Comparison of ENCODE assay signal across 4 cellular contexts in the genomic region with DNA sequence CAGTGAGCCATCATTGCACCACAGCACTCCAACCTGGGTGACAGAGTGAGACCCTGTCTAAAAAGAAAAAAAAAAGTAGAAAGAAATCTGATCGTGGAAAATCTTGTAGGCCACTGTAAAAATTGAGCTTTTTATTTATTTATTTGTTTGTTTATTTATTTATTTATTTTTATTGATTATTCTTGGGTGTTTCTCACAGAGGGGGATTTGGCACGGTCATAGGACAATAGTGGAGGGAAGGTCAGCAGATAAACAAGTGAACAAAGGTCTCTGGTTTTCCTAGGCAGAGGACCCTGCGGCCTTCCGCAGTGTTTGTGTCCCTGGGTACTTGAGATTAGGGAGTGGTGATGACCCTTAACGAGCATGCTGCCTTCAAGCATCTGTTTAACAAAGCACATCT. TPM values are rescaled to one million over a fixed set of nuclear protein-coding genes. Genes with fewer than 3 reads are reported as not detected.
A peak's percentile ranks its signal among the peaks of the same experiment; 100 is the strongest.
DNase-seq lines count a peak whose midpoint lies in the region; ATAC-seq, FAIRE-seq and TF ChIP-seq lines count a peak whose summit lies in the region.
"Not testable (repeated sequence)": the region's sequence is repeated elsewhere in the genome, so short reads cannot be mapped to it uniquely, and the experiment has no call there.

No MANE protein-coding gene starts in this region.

- not testable (repeated sequence) for H3K27ac ChIP-seq in A549; HEK293 (ENCODE audit: extremely low read depth, low read depth, low read length); HepG2 (ENCODE audit: extremely low read length, insufficient read depth, low read length)

- not testable (repeated sequence) for H3K27me3 ChIP-seq in HepG2 (ENCODE audit: control insufficient read depth in 1 of 2, insufficient read depth in 2 of 2, low read length in 2 of 2)

- not testable (repeated sequence) for BruUV-seq in HepG2 (replicated peaks; lab: Mats Ljungman, UMichigan)

- intact Hi-C loops in HepG2 (cut with micrococcal nuclease; ENCODE audit: unreplicated experiment), result not testable (repeated sequence)

- H2AFZ ChIP-seq in HepG2 (ENCODE audit: low read length), result not testable (repeated sequence)

- not testable (repeated sequence) for H3K27me3 Mint-ChIP-seq in glutamatergic neuron (ENCODE audit: unreplicated experiment)

- not testable (repeated sequence) for DNase-seq in A549 (ENCODE audit: low read depth in 1 of 2, low spot score in 1 of 2); glutamatergic neuron; HepG2 (ENCODE audit: low spot score)

- POLR2A ChIA-PET in A549 (lab: Yijun Ruan, JAX); HEK293 (lab: Yijun Ruan, JAX): not testable (repeated sequence)
- POLR2A ChIA-PET in HepG2 (lab: Yijun Ruan, JAX), result interaction anchor here (0.8 to 1.3 kb wide), 2 partner anchors 26 to 31 kb away, joined by 4 to 6 read pairs; a partner anchor contains a TSS

- TF ChIP-seq RAD21 in A549 (conservative IDR thresholded peaks at IDR 0.05 in 1 of 2, IDR thresholded peaks at IDR 0.05 in 1 of 2); HepG2 (CRISPR knock-in tag; IDR thresholded peaks at IDR 0.05): not testable (repeated sequence)

- H4K20me1 ChIP-seq in HepG2 (ENCODE audit: insufficient read depth, low read length), result not testable (repeated sequence)

- H3K9me3 Mint-ChIP-seq in glutamatergic neuron (ENCODE audit: unreplicated experiment), result not testable (repeated sequence)

- not testable (repeated sequence) for TF ChIP-seq EP300 in A549 (IDR thresholded peaks at IDR 0.05); HepG2 (IDR thresholded peaks at IDR 0.05; ENCODE audit: low read depth in 2 of 2, low read length in 2 of 2); HepG2 (CRISPR knock-in tag; IDR thresholded peaks at IDR 0.05; ENCODE audit: borderline replicate concordance)

- in situ Hi-C loops in HepG2 (cut with HindIII; ENCODE audit: extremely low pct_ligation_motif_present, low pct_unique_long_range_greater_than_20kb), result not testable (repeated sequence)

- WGBS in A549 (ENCODE audit: missing lambda C conversion rate), result 59% methylated on average over 4 of the region's 5 CpGs
- WGBS in HepG2 (ENCODE audit: low lambda C conversion rate), result 8% methylated on average over 5 of the region's 5 CpGs

- peaks cover 15% of the 10 kb centered on the region; the same call in 2 of the 3 replicates for H3K4me1 ChIP-seq in A549
- not testable (repeated sequence) for H3K4me1 ChIP-seq in HEK293 (ENCODE audit: control insufficient read depth, insufficient read depth, low read length)
- H3K4me1 ChIP-seq in HepG2 (ENCODE audit: insufficient read depth, low read length), result peaks cover 13% of the 10 kb centered on the region

- not testable (repeated sequence) for H3K36me3 Mint-ChIP-seq in glutamatergic neuron (ENCODE audit: unreplicated experiment)

- H3K9ac ChIP-seq in HepG2 (ENCODE audit: insufficient read depth, low read depth, low read length), result not testable (repeated sequence)

- CTCF ChIA-PET in A549 (lab: Yijun Ruan, JAX), result interaction anchor here (0.6 to 1.4 kb wide), 2 partner anchors 11 to 57 kb away, joined by 3 to 7 read pairs; no protein-coding TSS in a partner anchor
- CTCF ChIA-PET in HEK293 (lab: Yijun Ruan, JAX); HepG2 (lab: Yijun Ruan, JAX; ENCODE audit: low intra/inter-chr PET ratio, low total read pairs): not testable (repeated sequence)

- H3K9me3 ChIP-seq in A549; HEK293 (ENCODE audit: control insufficient read depth, insufficient read depth, low read depth, low read length); HepG2 (ENCODE audit: low read length): not testable (repeated sequence)

- H3K4me3 ChIP-seq in A549; HEK293 (ENCODE audit: low read depth, low read length); HepG2 (replicated peaks in 1 of 3; ENCODE audit: insufficient read depth in 1 of 3, low read depth in 2 of 3, low read length in 3 of 3): not testable (repeated sequence)

- not testable (repeated sequence) for TF ChIP-seq POLR2A in A549 (IDR thresholded peaks at IDR 0.05; ENCODE audit: low read length); HepG2 (IDR thresholded peaks at IDR 0.05; ENCODE audit: insufficient read depth in 1 of 2, low read depth in 2 of 2, low read length in 2 of 2)

- ATAC-seq in A549, HepG2: not testable (repeated sequence)

- H3K27ac Mint-ChIP-seq in glutamatergic neuron (ENCODE audit: unreplicated experiment), result peak overlapping the region; percentile 62

- peaks cover 15% of the 10 kb centered on the region for H3K4me1 Mint-ChIP-seq in glutamatergic neuron (ENCODE audit: low read depth, unreplicated experiment)

- H3K36me3 ChIP-seq in HEK293 (ENCODE audit: control insufficient read depth in 2 of 2, insufficient read depth in 1 of 2, low read length in 2 of 2); HepG2 (replicated peaks in 1 of 2; ENCODE audit: control insufficient read depth in 1 of 2, insufficient read depth in 2 of 2, low read length in 2 of 2): not testable (repeated sequence)

- H3K4me2 ChIP-seq in A549; HepG2 (ENCODE audit: low read depth, low read length): not testable (repeated sequence)

- FAIRE-seq in A549 (lab: Jason Lieb, UNC); HepG2 (lab: Jason Lieb, UNC): not testable (repeated sequence)

- not testable (repeated sequence) for H3K79me2 ChIP-seq in HepG2 (ENCODE audit: insufficient read depth, low read length)

- TF ChIP-seq CTCF in A549 (IDR thresholded peaks at IDR 0.05); HEK293 (tag by site-specific recombination; IDR thresholded peaks at IDR 0.05); glutamatergic neuron (IDR thresholded peaks at IDR 0.05; ENCODE audit: partially characterized antibody, unreplicated experiment); HepG2 (CRISPR knock-in tag; IDR thresholded peaks at IDR 0.05): not testable (repeated sequence)

- H3K4me3 Mint-ChIP-seq in glutamatergic neuron (ENCODE audit: unreplicated experiment), result not testable (repeated sequence)

TF ChIP-seq in A549, 52 proteins besides CTCF, POLR2A, EP300 and RAD21:
- peak; percentile 36 for TF ChIP-seq ZC3H11A (IDR thresholded peaks at IDR 0.05)

TF ChIP-seq in HEK293, 187 proteins besides CTCF, POLR2A, EP300 and RAD21:
- 0 out of 2 replicates have a peak, but pooled peaks have one; percentile 8 for TF ChIP-seq ZNF426 (tag by site-specific recombination; IDR thresholded peaks at IDR 0.05)

TF ChIP-seq in HepG2, 621 proteins besides CTCF, POLR2A, EP300 and RAD21:
- TF ChIP-seq FOXP1 (IDR thresholded peaks at IDR 0.05), result peak; percentile 60; the same call in 1 of the 2 replicates
- peak; percentile 30; the same call in 1 of the 2 replicates for TF ChIP-seq FOXP1 (CRISPR knock-in tag; IDR thresholded peaks at IDR 0.05)
- TF ChIP-seq BCL6 (CRISPR knock-in tag; IDR thresholded peaks at IDR 0.05), result peak; percentile 56
TF ChIP-seq in HepG2: peak in this region for 2; not testable (repeated sequence) for 619.

RNA-seq across cellular contexts. Expression of a gene that starts 31.3 kb away (rescaled TPM):
- polyA plus RNA-seq in A549 (2011; rRNA removed), result 26.4 and 26.6 TPM in 2 replicates
- 3.8 and 5.1 TPM in 2 replicates for polyA plus RNA-seq in A549 (2012; cell fraction: cytosol; rRNA removed)
- 4.7 and 6.3 TPM in 2 replicates for polyA plus RNA-seq in A549 (2012; cell fraction: nucleus; rRNA removed)
- polyA plus RNA-seq in A549 (2017; fragmentation: RNase III; extraction: RNeasy Plus Mini Kit Qiagen cat#74134 plus additional on column Dnase treatment), result 9.9 to 10.5 TPM (median 10.3 TPM) in 3 replicates
- 29.6 and 35.0 TPM in 2 replicates for polyA minus RNA-seq in A549 (2011; rRNA and poly(A)+ RNA removed)
- 19.9 TPM for total RNA-seq in glutamatergic neuron (ENCODE audit: unreplicated experiment)
- 12.1 and 20.6 TPM in 2 replicates for total RNA-seq in HepG2 (2016; rRNA removed; fragmentation: Illumina TruSeq; extraction: Trizol)
- 10.5 and 13.0 TPM in 2 replicates for total RNA-seq in HepG2 (2016; cell fraction: cytosol; rRNA removed; fragmentation: Illumina TruSeq; extraction: Trizol; ENCODE audit: low read depth)
- 11.7 and 17.6 TPM in 2 replicates for total RNA-seq in HepG2 (2016; cell fraction: insoluble cytoplasmic fraction; rRNA removed; fragmentation: Illumina TruSeq; extraction: Trizol)
- total RNA-seq in HepG2 (2016; cell fraction: membrane; rRNA removed; fragmentation: Illumina TruSeq; extraction: Trizol), result 6.6 and 10.3 TPM in 2 replicates
- 17.4 and 19.6 TPM in 2 replicates for total RNA-seq in HepG2 (2016; cell fraction: nucleus; rRNA removed; fragmentation: Illumina TruSeq; extraction: Trizol)
- polyA plus RNA-seq in HepG2 (2011; rRNA removed), result 15.3 and 19.2 TPM in 2 replicates
- 9.0 and 11.6 TPM in 2 replicates for polyA plus RNA-seq in HepG2 (2011; cell fraction: cytosol; rRNA removed)
- 13.3 and 14.0 TPM in 2 replicates for polyA plus RNA-seq in HepG2 (2011; cell fraction: nucleus; rRNA removed)
- 14.6 and 15.3 TPM in 2 replicates for polyA plus RNA-seq in HepG2 (2012)
- polyA plus RNA-seq in HepG2 (2016; cell fraction: cytosol; fragmentation: Illumina TruSeq; extraction: Trizol; ENCODE audit: low read depth), result 0.40 and 0.42 TPM in 2 replicates
- polyA plus RNA-seq in HepG2 (2016; cell fraction: insoluble cytoplasmic fraction; fragmentation: Illumina TruSeq; extraction: Trizol; ENCODE audit: low read depth), result 12.3 and 15.6 TPM in 2 replicates
- polyA plus RNA-seq in HepG2 (2016; cell fraction: membrane; fragmentation: Illumina TruSeq; extraction: Trizol; ENCODE audit: low read depth), result 1.3 and 1.6 TPM in 2 replicates
- 17.3 and 20.1 TPM in 2 replicates for polyA plus RNA-seq in HepG2 (2016; cell fraction: nucleus; fragmentation: Illumina TruSeq; extraction: Trizol; ENCODE audit: insufficient read depth, low read depth)
- polyA minus RNA-seq in HepG2 (2011; rRNA and poly(A)+ RNA removed; ENCODE audit: low replicate concordance), result 21.4 and 25.2 TPM in 2 replicates
- 22.2 and 26.1 TPM in 2 replicates for polyA minus RNA-seq in HepG2 (2011; cell fraction: cytosol; rRNA and poly(A)+ RNA removed)
- 39.1 and 42.6 TPM in 2 replicates for polyA minus RNA-seq in HepG2 (2011; cell fraction: nucleus; rRNA and poly(A)+ RNA removed)
